In the genomic region with DNA sequence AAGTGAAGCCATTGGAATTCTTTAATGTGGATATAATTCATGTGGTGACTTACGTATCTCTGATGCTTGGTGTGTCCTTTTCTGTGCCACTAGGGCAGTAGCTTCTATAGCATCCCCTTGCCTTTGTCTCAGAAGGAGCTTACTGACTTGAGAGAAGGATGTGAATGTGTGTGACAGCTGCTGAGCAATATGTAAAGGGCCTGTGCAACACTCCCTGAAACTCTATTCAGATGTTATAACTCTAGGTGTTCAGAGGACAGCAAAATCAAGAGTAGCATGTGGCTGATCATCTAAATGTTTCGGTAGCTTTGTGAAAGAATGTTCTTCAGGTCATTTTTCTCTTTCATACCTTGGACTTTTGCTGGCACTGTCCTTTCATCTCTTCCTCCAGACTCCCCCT, we compare ENCODE assay signal across 12 cellular contexts.
"Had no signal": no experiment of that assay in that cellular context is flagged by ENCODE, and none has a peak within 500 bp of the region (broad histone marks: within the 10 kb centered on the region; RNA-seq: fewer than 3 reads in every experiment).

No MANE protein-coding gene starts in this region.

- H3K4me2 ChIP-seq: hepatocyte had no signal

- H3K27ac ChIP-seq: epithelial cell of prostate, gastroesophageal sphincter, hepatocyte, sigmoid colon had no signal

- H3K4me1 ChIP-seq: gastroesophageal sphincter, sigmoid colon had no signal

- H3K9me3 ChIP-seq: gastroesophageal sphincter, sigmoid colon had no signal

- ATAC-seq: gastroesophageal sphincter had no signal

- H2AFZ ChIP-seq: hepatocyte had no signal

- H3K4me3 ChIP-seq: gastroesophageal sphincter, hepatocyte, sigmoid colon had no signal

- H3K27me3 ChIP-seq: gastroesophageal sphincter, hepatocyte, sigmoid colon had no signal

- DNase-seq: activated CD4-positive, alpha-beta T cell treated with anti-CD3 and anti-CD28 coated beads, Interleukin-2, amount 50 U/mL, for 4 hours; activated effector memory CD4-positive, alpha-beta T cell treated with anti-CD3 and anti-CD28 coated beads, Interleukin-2, amount 50 U/mL, for 16 hours; activated T-cell treated with anti-CD3 and anti-CD28 coated beads, Interleukin-2, amount 50 U/mL, for 24 hours; amygdala; effector memory CD4-positive, alpha-beta T cell; kidney glomerular epithelial cell; sigmoid colon; stimulated activated CD4-positive, alpha-beta T cell treated with anti-CD3 and anti-CD28 coated beads, Interleukin-2, amount 100 ng/mL, for 24 hours; stimulated activated naive CD4-positive, alpha-beta T cell had no signal
